Comparison of ENCODE assay signal across 1 cellular context in the genomic region with DNA sequence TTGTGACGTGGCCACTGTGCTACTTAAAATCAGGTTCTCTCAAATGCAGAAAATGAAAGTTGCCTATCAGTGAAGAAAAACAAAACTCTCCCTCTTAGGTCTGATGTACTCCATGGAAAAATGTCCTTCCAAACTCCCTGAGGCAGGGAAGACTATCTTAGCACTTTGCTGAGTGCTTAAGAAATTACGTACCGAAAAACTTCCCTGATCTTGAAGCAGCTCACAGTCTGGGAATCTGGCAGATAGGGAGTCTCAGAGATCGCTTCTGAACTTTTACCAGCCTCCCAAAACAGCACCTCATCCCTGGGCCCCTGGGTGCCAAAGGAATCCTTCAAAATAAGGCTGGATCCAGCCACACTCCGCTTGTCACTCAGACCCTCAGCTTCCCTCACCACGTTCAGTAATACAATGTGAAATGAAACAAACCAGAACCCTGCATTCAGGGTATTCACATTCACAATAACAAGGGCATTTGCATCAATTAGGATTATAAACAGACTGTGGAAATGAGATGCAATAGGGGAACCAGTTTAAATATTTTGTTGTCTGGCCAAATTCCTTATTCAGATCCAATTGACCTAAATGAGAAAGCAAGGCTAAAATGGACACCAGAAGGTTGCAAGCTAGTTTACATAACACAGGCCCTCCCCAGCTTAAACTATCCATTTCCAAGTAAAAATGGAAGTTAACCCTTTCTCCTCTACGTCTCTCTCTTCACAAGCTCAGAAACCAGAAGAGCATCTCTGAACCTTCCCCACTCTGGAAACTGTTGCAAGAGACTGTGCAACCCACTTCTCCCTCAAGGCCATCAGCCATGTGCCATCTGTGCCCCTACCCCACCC.
TF ChIP-seq lines count a peak whose summit lies in the region.

No MANE protein-coding gene starts in this region.

TF ChIP-seq in HepG2, 621 proteins besides CTCF, POLR2A, EP300 and RAD21 (continues in another document):
- TF ChIP-seq, protein P1, sequence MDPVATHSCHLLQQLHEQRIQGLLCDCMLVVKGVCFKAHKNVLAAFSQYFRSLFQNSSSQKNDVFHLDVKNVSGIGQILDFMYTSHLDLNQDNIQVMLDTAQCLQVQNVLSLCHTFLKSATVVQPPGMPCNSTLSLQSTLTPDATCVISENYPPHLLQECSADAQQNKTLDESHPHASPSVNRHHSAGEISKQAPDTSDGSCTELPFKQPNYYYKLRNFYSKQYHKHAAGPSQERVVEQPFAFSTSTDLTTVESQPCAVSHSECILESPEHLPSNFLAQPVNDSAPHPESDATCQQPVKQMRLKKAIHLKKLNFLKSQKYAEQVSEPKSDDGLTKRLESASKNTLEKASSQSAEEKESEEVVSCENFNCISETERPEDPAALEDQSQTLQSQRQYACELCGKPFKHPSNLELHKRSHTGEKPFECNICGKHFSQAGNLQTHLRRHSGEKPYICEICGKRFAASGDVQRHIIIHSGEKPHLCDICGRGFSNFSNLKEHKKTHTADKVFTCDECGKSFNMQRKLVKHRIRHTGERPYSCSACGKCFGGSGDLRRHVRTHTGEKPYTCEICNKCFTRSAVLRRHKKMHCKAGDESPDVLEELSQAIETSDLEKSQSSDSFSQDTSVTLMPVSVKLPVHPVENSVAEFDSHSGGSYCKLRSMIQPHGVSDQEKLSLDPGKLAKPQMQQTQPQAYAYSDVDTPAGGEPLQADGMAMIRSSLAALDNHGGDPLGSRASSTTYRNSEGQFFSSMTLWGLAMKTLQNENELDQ (CRISPR knock-in tag; IDR thresholded peaks at IDR 0.05; ENCODE audit: borderline replicate concordance) = no peak
- TF ChIP-seq MBNL3 (CRISPR knock-in tag; conservative IDR thresholded peaks at IDR 0.05) (no peak), ZNF563 (CRISPR knock-in tag; IDR thresholded peaks at IDR 0.05) (no peak), AKNA (CRISPR knock-in tag; IDR thresholded peaks at IDR 0.05; ENCODE audit: borderline replicate concordance) (no peak), E2F2 (CRISPR knock-in tag; IDR thresholded peaks at IDR 0.05; ENCODE audit: borderline replicate concordance) (no peak), KDM2A (CRISPR knock-in tag; IDR thresholded peaks at IDR 0.05; ENCODE audit: borderline replicate concordance, low read depth) (no peak), ZNF674 (CRISPR knock-in tag; IDR thresholded peaks at IDR 0.05; ENCODE audit: low read depth) (no peak), JARID2 (CRISPR knock-in tag; IDR thresholded peaks at IDR 0.05; ENCODE audit: insufficient replicate concordance) (no peak), FOSL2 (CRISPR knock-in tag; IDR thresholded peaks at IDR 0.05) (no peak), HMG20A (CRISPR knock-in tag; IDR thresholded peaks at IDR 0.05; ENCODE audit: borderline replicate concordance) (no peak), MTF2 (CRISPR knock-in tag; IDR thresholded peaks at IDR 0.05; ENCODE audit: borderline replicate concordance) (no peak), ZBTB44 (CRISPR knock-in tag; IDR thresholded peaks at IDR 0.05) (no peak), DNMT1 (CRISPR knock-in tag; IDR thresholded peaks at IDR 0.05) (no peak), ZNF652 (CRISPR knock-in tag; IDR thresholded peaks at IDR 0.05; ENCODE audit: borderline replicate concordance, low read depth) (peak; percentile 91), ZNF292 (CRISPR knock-in tag; IDR thresholded peaks at IDR 0.05; ENCODE audit: borderline replicate concordance, low read depth) (no peak), TCF7 (IDR thresholded peaks at IDR 0.05; ENCODE audit: low read depth) (no peak), HINFP (CRISPR knock-in tag; IDR thresholded peaks at IDR 0.05; ENCODE audit: low read depth) (no peak), ZNF235 (CRISPR knock-in tag; IDR thresholded peaks at IDR 0.05; ENCODE audit: borderline replicate concordance) (no peak), ZSCAN20 (CRISPR knock-in tag; IDR thresholded peaks at IDR 0.05; ENCODE audit: borderline replicate concordance) (no peak), ZNF747 (CRISPR knock-in tag; IDR thresholded peaks at IDR 0.05; ENCODE audit: borderline replicate concordance) (peak; percentile 41; the same call in 1 of the 2 replicates), TBX2 (CRISPR knock-in tag; IDR thresholded peaks at IDR 0.05; ENCODE audit: borderline replicate concordance) (peak; percentile 40; the same call in 1 of the 2 replicates), KDM6A (CRISPR knock-in tag; IDR thresholded peaks at IDR 0.05; ENCODE audit: low read depth) (no peak), ZNF772 (CRISPR knock-in tag; IDR thresholded peaks at IDR 0.05) (0 out of 2 replicates have a peak, but pooled peaks have one; percentile 31)
- TF ChIP-seq, protein P2, sequence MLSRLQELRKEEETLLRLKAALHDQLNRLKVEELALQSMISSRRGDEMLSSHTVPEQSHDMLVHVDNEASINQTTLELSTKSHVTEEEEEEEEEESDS (CRISPR knock-in tag; IDR thresholded peaks at IDR 0.05; ENCODE audit: borderline replicate concordance) = no peak
- TF ChIP-seq, protein P3, sequence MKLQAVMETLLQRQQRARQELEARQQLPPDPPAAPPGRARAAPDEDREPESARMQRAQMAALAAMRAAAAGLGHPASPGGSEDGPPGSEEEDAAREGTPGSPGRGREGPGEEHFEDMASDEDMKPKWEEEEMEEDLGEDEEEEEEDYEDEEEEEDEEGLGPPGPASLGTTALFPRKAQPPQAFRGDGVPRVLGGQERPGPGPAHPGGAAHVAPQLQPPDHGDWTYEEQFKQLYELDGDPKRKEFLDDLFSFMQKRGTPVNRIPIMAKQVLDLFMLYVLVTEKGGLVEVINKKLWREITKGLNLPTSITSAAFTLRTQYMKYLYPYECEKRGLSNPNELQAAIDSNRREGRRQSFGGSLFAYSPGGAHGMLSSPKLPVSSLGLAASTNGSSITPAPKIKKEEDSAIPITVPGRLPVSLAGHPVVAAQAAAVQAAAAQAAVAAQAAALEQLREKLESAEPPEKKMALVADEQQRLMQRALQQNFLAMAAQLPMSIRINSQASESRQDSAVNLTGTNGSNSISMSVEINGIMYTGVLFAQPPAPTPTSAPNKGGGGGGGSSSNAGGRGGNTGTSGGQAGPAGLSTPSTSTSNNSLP (IDR thresholded peaks at IDR 0.05; ENCODE audit: low read depth, low read length) = no peak
- TF ChIP-seq, protein P4, sequence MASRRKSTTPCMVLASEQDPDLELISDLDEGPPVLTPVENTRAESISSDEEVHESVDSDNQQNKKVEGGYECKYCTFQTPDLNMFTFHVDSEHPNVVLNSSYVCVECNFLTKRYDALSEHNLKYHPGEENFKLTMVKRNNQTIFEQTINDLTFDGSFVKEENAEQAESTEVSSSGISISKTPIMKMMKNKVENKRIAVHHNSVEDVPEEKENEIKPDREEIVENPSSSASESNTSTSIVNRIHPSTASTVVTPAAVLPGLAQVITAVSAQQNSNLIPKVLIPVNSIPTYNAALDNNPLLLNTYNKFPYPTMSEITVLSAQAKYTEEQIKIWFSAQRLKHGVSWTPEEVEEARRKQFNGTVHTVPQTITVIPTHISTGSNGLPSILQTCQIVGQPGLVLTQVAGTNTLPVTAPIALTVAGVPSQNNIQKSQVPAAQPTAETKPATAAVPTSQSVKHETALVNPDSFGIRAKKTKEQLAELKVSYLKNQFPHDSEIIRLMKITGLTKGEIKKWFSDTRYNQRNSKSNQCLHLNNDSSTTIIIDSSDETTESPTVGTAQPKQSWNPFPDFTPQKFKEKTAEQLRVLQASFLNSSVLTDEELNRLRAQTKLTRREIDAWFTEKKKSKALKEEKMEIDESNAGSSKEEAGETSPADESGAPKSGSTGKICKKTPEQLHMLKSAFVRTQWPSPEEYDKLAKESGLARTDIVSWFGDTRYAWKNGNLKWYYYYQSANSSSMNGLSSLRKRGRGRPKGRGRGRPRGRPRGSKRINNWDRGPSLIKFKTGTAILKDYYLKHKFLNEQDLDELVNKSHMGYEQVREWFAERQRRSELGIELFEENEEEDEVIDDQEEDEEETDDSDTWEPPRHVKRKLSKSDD (CRISPR knock-in tag; IDR thresholded peaks at IDR 0.05; ENCODE audit: low read depth) = no peak
- TF ChIP-seq, protein P5, sequence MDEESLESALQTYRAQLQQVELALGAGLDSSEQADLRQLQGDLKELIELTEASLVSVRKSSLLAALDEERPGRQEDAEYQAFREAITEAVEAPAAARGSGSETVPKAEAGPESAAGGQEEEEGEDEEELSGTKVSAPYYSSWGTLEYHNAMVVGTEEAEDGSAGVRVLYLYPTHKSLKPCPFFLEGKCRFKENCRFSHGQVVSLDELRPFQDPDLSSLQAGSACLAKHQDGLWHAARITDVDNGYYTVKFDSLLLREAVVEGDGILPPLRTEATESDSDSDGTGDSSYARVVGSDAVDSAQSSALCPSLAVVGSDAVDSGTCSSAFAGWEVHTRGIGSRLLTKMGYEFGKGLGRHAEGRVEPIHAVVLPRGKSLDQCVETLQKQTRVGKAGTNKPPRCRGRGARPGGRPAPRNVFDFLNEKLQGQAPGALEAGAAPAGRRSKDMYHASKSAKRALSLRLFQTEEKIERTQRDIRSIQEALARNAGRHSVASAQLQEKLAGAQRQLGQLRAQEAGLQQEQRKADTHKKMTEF (CRISPR knock-in tag; IDR thresholded peaks at IDR 0.05) = 0 out of 2 replicates have a peak, but pooled peaks have one; percentile 17
